8 cellular contexts compared by ENCODE assay signal in genomic region chrX:71909956-71910355, GRCh38. TPM values are rescaled to one million over a fixed set of nuclear protein-coding genes. Genes with fewer than 3 reads are reported as not detected.
DNase-seq lines count a peak whose midpoint lies in the region; ATAC-seq and TF ChIP-seq lines count a peak whose summit lies in the region.

No MANE protein-coding gene starts in this region.

- TF ChIP-seq CTCF in dorsolateral prefrontal cortex (IDR thresholded peaks at IDR 0.05 in 54 of 56, conservative IDR thresholded peaks at IDR 0.05 in 2 of 56; ENCODE audit: low read depth in 1 of 56, partially characterized antibody in 56 of 56), result peak in 2 of 56 donors; percentile 10 to 12
- no peak for TF ChIP-seq CTCF in lower lobe of right lung (IDR thresholded peaks at IDR 0.05)

- H3K4me2 ChIP-seq in GM23248 (ENCODE audit: unreplicated experiment), result peak overlapping the region; percentile 78

- ATAC-seq in lower lobe of right lung (no peak), GM18870 (IDR thresholded peaks at IDR 0.05; ENCODE audit: unreplicated experiment) (no peak)

- in situ Hi-C loops in GM23248 (cut with MboI), result no loop called here

- peak overlapping the region; percentile 55 for H3K9ac ChIP-seq in GM23248

- peak; percentile 52 for DNase-seq in GM23248
- DNase-seq in dorsolateral prefrontal cortex, result peak in 1 of 10 donors; percentile 61
- no peak for DNase-seq in lower lobe of right lung
- no peak for DNase-seq in central memory CD4-positive, alpha-beta T cell
- DNase-seq in NCI-H1436 (lab: John Stamatoyannopoulos, UW), result no peak
- no peak for DNase-seq in T-helper 1 cell

- no peaks in the 10 kb centered on the region for H3F3A ChIP-seq in GM23248 (ENCODE audit: insufficient read depth)

- H3K36me3 ChIP-seq in ACC112 (ENCODE audit: insufficient read depth, low read length), result no peaks in the 10 kb centered on the region
- no peaks in the 10 kb centered on the region for H3K36me3 ChIP-seq in GM23248 (ENCODE audit: low read depth)
- H3K36me3 ChIP-seq in lower lobe of right lung, result no peaks in the 10 kb centered on the region

- 5 to 20% methylated on average over 2 to 5 of the region's 8 CpGs for WGBS in GM23248 (ENCODE audit: low coverage in 1 of 2, low lambda C conversion rate in 2 of 2, missing lambda C conversion rate in 2 of 2), 2 experiments

- H4K20me1 ChIP-seq in GM23248 (ENCODE audit: insufficient read depth), result no peaks in the 10 kb centered on the region

- H3K9me3 ChIP-seq in GM23248 (ENCODE audit: low read depth) (no peaks in the 10 kb centered on the region), lower lobe of right lung (no peaks in the 10 kb centered on the region)

- H3K9me2 ChIP-seq in GM23248 (ENCODE audit: insufficient read depth), result no peaks in the 10 kb centered on the region

- H2AFZ ChIP-seq in ACC112 (ENCODE audit: low read length, unreplicated experiment) (no peak overlapping the region), GM23248 (peak overlapping the region; percentile 75)

- H3K27me3 ChIP-seq in ACC112 (ENCODE audit: insufficient read depth, low read length) (peaks cover 27% of the 10 kb centered on the region), GM23248 (replicated peaks; ENCODE audit: insufficient read depth) (no peaks in the 10 kb centered on the region), dorsolateral prefrontal cortex (peaks cover 0 to 99% (median 49%) of the 10 kb centered on the region in 45 donors), lower lobe of right lung (ENCODE audit: low read depth) (peaks cover 10% of the 10 kb centered on the region)

- no peak overlapping the region for H3K27ac ChIP-seq in ACC112 (ENCODE audit: low read depth, low read length)
- H3K27ac ChIP-seq in GM23248, result no peak overlapping the region
- peak overlapping the region in 1 of 59 donors; percentile 68 for H3K27ac ChIP-seq in dorsolateral prefrontal cortex
- no peak overlapping the region for H3K27ac ChIP-seq in lower lobe of right lung

- intact Hi-C loops in dorsolateral prefrontal cortex (cut with DNase I) (no loop called here), lower lobe of right lung (cut with DNase I) (no loop called here)

- H3K4me1 ChIP-seq in ACC112 (ENCODE audit: control insufficient read depth, insufficient read depth, low read length, unreplicated experiment), result no peaks in the 10 kb centered on the region
- H3K4me1 ChIP-seq in GM23248 (ENCODE audit: insufficient read depth), result no peaks in the 10 kb centered on the region
- no peaks in the 10 kb centered on the region for H3K4me1 ChIP-seq in lower lobe of right lung

- no peaks in the 10 kb centered on the region for H3K79me2 ChIP-seq in ACC112 (ENCODE audit: control insufficient read depth, insufficient read depth, low read length, unreplicated experiment)
- H3K79me2 ChIP-seq in GM23248 (ENCODE audit: insufficient read depth), result no peaks in the 10 kb centered on the region

- H3K4me3 ChIP-seq in ACC112 (ENCODE audit: low read depth, low read length), result peak overlapping the region; percentile 63
- H3K4me3 ChIP-seq in GM23248, result peak overlapping the region; percentile 73
- H3K4me3 ChIP-seq in dorsolateral prefrontal cortex, result peak overlapping the region in 34 of 59 donors; percentile 4 to 61 (median 49)
- H3K4me3 ChIP-seq in lower lobe of right lung, result peak overlapping the region; percentile 46

RNA-seq across cellular contexts. Expression of gene NHSL2, which starts 0.7 kb away (rescaled TPM):
- total RNA-seq in GM23248 (2014; rRNA removed; shearing (Covaris generic)), result 3.2 and 4.7 TPM in 2 replicates
- 5.3 and 6.5 TPM in 2 replicates for polyA plus RNA-seq in GM23248 (2016; fragmentation: Nextera tagmentation; extraction: Ambion mirVana)
- total RNA-seq in dorsolateral prefrontal cortex (10 to 100 TPM in 84 of 120 experiments, 1 to 10 TPM in 36; 4.1 to 25.7 (median 11.2) TPM), lower lobe of right lung (12.7 TPM)
